ENCODE assay signal across 11 cellular contexts in genomic region chr19:17560205-17560595, GRCh38. TPM values are rescaled to one million over a fixed set of nuclear protein-coding genes. Genes with fewer than 3 reads are reported as not detected.
A peak's percentile ranks its signal among the peaks of the same experiment; 100 is the strongest.
DNase-seq lines count a peak whose midpoint lies in the region; TF ChIP-seq lines count a peak whose summit lies in the region.
"Had no signal": no experiment of that assay in that cellular context is flagged by ENCODE, and none has a peak within 500 bp of the region (broad histone marks: within the 10 kb centered on the region; RNA-seq: fewer than 3 reads in every experiment).

No MANE protein-coding gene starts in this region.

- H3K27ac ChIP-seq in ACC112 (ENCODE audit: low read depth, low read length) (peak overlapping the region; percentile 94), endodermal cell (ENCODE audit: low read depth, low read length) (no peak overlapping the region), caudate nucleus (ENCODE audit: low read depth, low read length) (no peak overlapping the region)

- H3K27ac Mint-ChIP-seq in endodermal cell, result peak overlapping the region; percentile 35
- peak overlapping the region; percentile 77 for H3K27ac Mint-ChIP-seq in mesothelial cell of epicardium

- TF ChIP-seq CTCF in endodermal cell (conservative IDR thresholded peaks at IDR 0.05), result no peak
- no peak for TF ChIP-seq CTCF in mesothelial cell of epicardium (IDR thresholded peaks at IDR 0.05; ENCODE audit: unreplicated experiment)
- no peak for TF ChIP-seq CTCF in GM10266 (IDR thresholded peaks at IDR 0.05; ENCODE audit: control insufficient read depth, insufficient read depth, low read depth, missing control alignments)

- DNase-seq in HPDE6-E6E7 (ENCODE audit: extremely low spot score) (peak; percentile 99), endodermal cell (no peak), mesothelial cell of epicardium (ENCODE audit: low spot score in 2 of 2, unreplicated experiment in 2 of 2) (no peak), GM10266 (ENCODE audit: extremely low spot score) (no peak), caudate nucleus (lab: John Stamatoyannopoulos, UW) (no peak), SIG-M5 (lab: John Stamatoyannopoulos, UW) (no peak)
- DNase-seq in stimulated activated CD4-positive, alpha-beta T cell treated with anti-CD3 and anti-CD28 coated beads, Interleukin-4, amount 100 ng/mL, for 1 hour, result no peak
- DNase-seq: immature natural killer cell, NCI-H187 treated with DMSO at 0.1 percent for 48 hours, testis had no signal

- H3K4me1 Mint-ChIP-seq in endodermal cell (no peaks in the 10 kb centered on the region), mesothelial cell of epicardium (peaks cover 4% of the 10 kb centered on the region)

- no peaks in the 10 kb centered on the region for H3K9me3 ChIP-seq in endodermal cell (ENCODE audit: control insufficient read depth, low read length)
- H3K9me3 ChIP-seq: testis had no signal

- H3K27me3 ChIP-seq in ACC112 (ENCODE audit: insufficient read depth, low read length) (no peaks in the 10 kb centered on the region), endodermal cell (ENCODE audit: control insufficient read depth, insufficient read depth, low read length, poor library complexity, severe bottlenecking) (no peaks in the 10 kb centered on the region)
- H3K27me3 ChIP-seq: testis had no signal

- no peak overlapping the region for H3K9ac ChIP-seq in endodermal cell (ENCODE audit: extremely low read depth, low read length, poor library complexity, severe bottlenecking)

- 85 to 96% methylated on average over 14 of the region's 14 CpGs for WGBS in endodermal cell (ENCODE audit: insufficient coverage in 1 of 2, insufficient read length in 1 of 2), 2 experiments

- H3K36me3 Mint-ChIP-seq in endodermal cell (ENCODE audit: low read depth) (peaks cover 36% of the 10 kb centered on the region), mesothelial cell of epicardium (peaks cover 15% of the 10 kb centered on the region)

- no peak overlapping the region for H3K4me3 Mint-ChIP-seq in endodermal cell
- no peak overlapping the region for H3K4me3 Mint-ChIP-seq in mesothelial cell of epicardium

- H3K36me3 ChIP-seq in ACC112 (ENCODE audit: insufficient read depth, low read length) (no peaks in the 10 kb centered on the region; the same call in 1 of the 2 replicates), endodermal cell (ENCODE audit: control insufficient read depth, insufficient read depth, low read length) (peaks cover 38% of the 10 kb centered on the region)

- H3K4me3 ChIP-seq in ACC112 (ENCODE audit: low read depth, low read length) (no peak overlapping the region), endodermal cell (ENCODE audit: low read length) (no peak overlapping the region)
- H3K4me3 ChIP-seq: testis had no signal

- H3K9me3 Mint-ChIP-seq in endodermal cell, result no peaks in the 10 kb centered on the region
- no peaks in the 10 kb centered on the region for H3K9me3 Mint-ChIP-seq in mesothelial cell of epicardium
- H3K9me3 Mint-ChIP-seq: immature natural killer cell had no signal

- H3K79me2 ChIP-seq in ACC112 (ENCODE audit: control insufficient read depth, insufficient read depth, low read length, unreplicated experiment), result peaks cover 34% of the 10 kb centered on the region

- H3K4me1 ChIP-seq in ACC112 (ENCODE audit: control insufficient read depth, insufficient read depth, low read length, unreplicated experiment) (peaks cover 20% of the 10 kb centered on the region), endodermal cell (ENCODE audit: control insufficient read depth, insufficient read depth, low read length) (no peaks in the 10 kb centered on the region)

- H3K27me3 Mint-ChIP-seq in endodermal cell (ENCODE audit: insufficient read depth) (no peaks in the 10 kb centered on the region), mesothelial cell of epicardium (ENCODE audit: low read depth) (no peaks in the 10 kb centered on the region)

- H2AFZ ChIP-seq in ACC112 (ENCODE audit: low read length, unreplicated experiment), result no peak overlapping the region

RNA-seq across cellular contexts. Expression of gene COLGALT1, which starts 4.8 kb away (rescaled TPM):
- total RNA-seq in endodermal cell, result 10 to 100 TPM; 61.2 to 68.3 TPM
- polyA plus RNA-seq in endodermal cell (2013, experiment 1 of 2), result 52.8 TPM
- 49.6 TPM for polyA plus RNA-seq in endodermal cell (2013, experiment 2 of 2)
- total RNA-seq in mesothelial cell of epicardium, result 58.0 to 61.9 TPM (median 59.3 TPM) in 3 replicates

RNA-seq across cellular contexts. Expression of gene PGLS, which starts 48.8 kb away (rescaled TPM):
- total RNA-seq in endodermal cell, result 100 to 1,000 TPM; 121 to 132 TPM
- polyA plus RNA-seq in endodermal cell (2013, experiment 1 of 2), result 79.1 TPM
- 76.6 TPM for polyA plus RNA-seq in endodermal cell (2013, experiment 2 of 2)
- 100.0 to 106 TPM (median 104 TPM) in 3 replicates for total RNA-seq in mesothelial cell of epicardium
